16 cellular contexts compared by ENCODE assay signal in genomic region chr11:18865261-18865660, GRCh38.
DNase-seq lines count a peak whose midpoint lies in the region; ATAC-seq and TF ChIP-seq lines count a peak whose summit lies in the region.
"Had no signal": no experiment of that assay in that cellular context is flagged by ENCODE, and none has a peak within 500 bp of the region (broad histone marks: within the 10 kb centered on the region; RNA-seq: fewer than 3 reads in every experiment).

No MANE protein-coding gene starts in this region.

- H3K4me3 Mint-ChIP-seq in GM23338 (peak overlapping the region; percentile 54; the same call in 2 of the 3 replicates), neural progenitor cell (no peak overlapping the region)
- H3K4me3 Mint-ChIP-seq in activated CD8-positive, alpha-beta T cell treated with anti-CD3 and anti-CD28 coated beads, Interleukin-2, amount 10 ng/mL, durations not matched to agents 7 days and 5 days = no peak overlapping the region
- H3K4me3 Mint-ChIP-seq: CD14-positive monocyte; CD4-positive, alpha-beta memory T cell had no signal

- peak overlapping the region; percentile 61 for H3K4me2 ChIP-seq in GM23338
- peak overlapping the region; percentile 57 for H3K4me2 ChIP-seq in neural progenitor cell
- H3K4me2 ChIP-seq: BLaER1 had no signal

- H3K4me3 ChIP-seq in GM23338 (peak overlapping the region; percentile 34; the same call in 1 of the 2 replicates), HUES64 (ENCODE audit: low read length) (peak overlapping the region; percentile 31; the same call in 1 of the 2 replicates), left lung (no peak overlapping the region), neural progenitor cell (no peak overlapping the region), MG63 (no peak overlapping the region)
- H3K4me3 ChIP-seq: BLaER1, GM23248 had no signal

- POLR2A ChIA-PET in activated CD8-positive, alpha-beta T cell treated with anti-CD3 and anti-CD28 coated beads, Interleukin-2, amount 10 ng/mL, durations not matched to agents 7 days and 5 days (lab: Charles Lee) = no interaction called here

- H3K27ac ChIP-seq in GM23338 (ENCODE audit: low read depth) (peak overlapping the region; percentile 57), HUES64 (ENCODE audit: low read depth, low read length) (peak overlapping the region; percentile 72; the same call in 1 of the 2 replicates), left lung (no peak overlapping the region), neural progenitor cell (peak overlapping the region; percentile 38)
- H3K27ac ChIP-seq: BLaER1, GM23248 had no signal

- H3K79me2 ChIP-seq in GM23338 (replicated peaks; ENCODE audit: insufficient read depth) (no peaks in the 10 kb centered on the region), neural progenitor cell (ENCODE audit: low read depth) (no peaks in the 10 kb centered on the region)

- H3K4me1 ChIP-seq in GM23338 (ENCODE audit: insufficient read depth) = peaks cover 25% of the 10 kb centered on the region
- peaks cover 23% of the 10 kb centered on the region for H3K4me1 ChIP-seq in HUES64 (ENCODE audit: insufficient read depth, low read length)
- H3K4me1 ChIP-seq in left lung = no peaks in the 10 kb centered on the region
- H3K4me1 ChIP-seq in neural progenitor cell = peaks cover 14% of the 10 kb centered on the region
- H3K4me1 ChIP-seq: BLaER1 had no signal

- 88% methylated on average over 3 of the region's 3 CpGs for WGBS in HUES64

- H4K20me1 ChIP-seq in GM23338 (replicated peaks; ENCODE audit: insufficient read depth) (no peaks in the 10 kb centered on the region), neural progenitor cell (ENCODE audit: low read depth) (no peaks in the 10 kb centered on the region)
- H4K20me1 ChIP-seq: BLaER1 had no signal

- H3F3A ChIP-seq in GM23338 (replicated peaks; ENCODE audit: low read depth) (no peaks in the 10 kb centered on the region), neural progenitor cell (ENCODE audit: low read depth) (peaks cover 5% of the 10 kb centered on the region)

- peaks cover 4% of the 10 kb centered on the region; the same call in 2 of the 3 replicates for H3K9me3 Mint-ChIP-seq in GM23338
- no peaks in the 10 kb centered on the region for H3K9me3 Mint-ChIP-seq in neural progenitor cell
- H3K9me3 Mint-ChIP-seq in activated CD8-positive, alpha-beta T cell treated with anti-CD3 and anti-CD28 coated beads, Interleukin-2, amount 10 ng/mL, durations not matched to agents 7 days and 5 days (ENCODE audit: insufficient read depth) = no peaks in the 10 kb centered on the region

- H3K36me3 ChIP-seq in GM23338 (ENCODE audit: insufficient read depth) (no peaks in the 10 kb centered on the region), HUES64 (ENCODE audit: insufficient read depth, low read length) (no peaks in the 10 kb centered on the region), left lung (no peaks in the 10 kb centered on the region), neural progenitor cell (no peaks in the 10 kb centered on the region), MG63 (no peaks in the 10 kb centered on the region)
- H3K36me3 ChIP-seq: BLaER1 had no signal

- H2AFZ ChIP-seq in GM23338 = peak overlapping the region; percentile 0; the same call in 1 of the 2 replicates
- no peak overlapping the region for H2AFZ ChIP-seq in neural progenitor cell (replicated peaks)
- H2AFZ ChIP-seq: GM23248 had no signal

- CTCF ChIA-PET in activated CD8-positive, alpha-beta T cell treated with anti-CD3 and anti-CD28 coated beads, Interleukin-2, amount 10 ng/mL, durations not matched to agents 7 days and 5 days (lab: Charles Lee) = no interaction called here

- H3K36me3 Mint-ChIP-seq in GM23338 (ENCODE audit: low read depth) = no peaks in the 10 kb centered on the region; the same call in 2 of the 3 replicates
- H3K36me3 Mint-ChIP-seq in neural progenitor cell = no peaks in the 10 kb centered on the region
- H3K36me3 Mint-ChIP-seq in activated CD8-positive, alpha-beta T cell treated with anti-CD3 and anti-CD28 coated beads, Interleukin-2, amount 10 ng/mL, durations not matched to agents 7 days and 5 days (ENCODE audit: low read depth) = no peaks in the 10 kb centered on the region
- H3K36me3 Mint-ChIP-seq: CD14-positive monocyte; CD4-positive, alpha-beta memory T cell had no signal

- H3K9me3 ChIP-seq in HUES64 (ENCODE audit: insufficient read depth, low read depth, low read length) = no peaks in the 10 kb centered on the region
- H3K9me3 ChIP-seq in left lung = no peaks in the 10 kb centered on the region
- no peaks in the 10 kb centered on the region for H3K9me3 ChIP-seq in neural progenitor cell (ENCODE audit: low read depth)
- no peaks in the 10 kb centered on the region for H3K9me3 ChIP-seq in MG63

- intact Hi-C loops in left lung (cut with DNase I) = no loop called here

- TF ChIP-seq CTCF in GM23338 (conservative IDR thresholded peaks at IDR 0.05; ENCODE audit: low read depth in 2 of 2) (no peak), left lung (IDR thresholded peaks at IDR 0.05) (no peak), neural progenitor cell (IDR thresholded peaks at IDR 0.05) (no peak)

- H3K27me3 ChIP-seq in GM23338 (ENCODE audit: insufficient read depth) = no peaks in the 10 kb centered on the region
- no peaks in the 10 kb centered on the region for H3K27me3 ChIP-seq in HUES64 (ENCODE audit: insufficient read depth, low read length)
- H3K27me3 ChIP-seq in left lung = no peaks in the 10 kb centered on the region
- H3K27me3 ChIP-seq in neural progenitor cell = no peaks in the 10 kb centered on the region
- no peaks in the 10 kb centered on the region; the same call in 1 of the 2 replicates for H3K27me3 ChIP-seq in MG63
- H3K27me3 ChIP-seq: BLaER1 had no signal

- H3K27me3 Mint-ChIP-seq in GM23338 (ENCODE audit: insufficient read depth, low read depth, poor library complexity) = no peaks in the 10 kb centered on the region
- peaks cover 2% of the 10 kb centered on the region for H3K27me3 Mint-ChIP-seq in neural progenitor cell (ENCODE audit: insufficient read depth, low read depth)
- peaks cover 13% of the 10 kb centered on the region for H3K27me3 Mint-ChIP-seq in activated CD8-positive, alpha-beta T cell treated with anti-CD3 and anti-CD28 coated beads, Interleukin-2, amount 10 ng/mL, durations not matched to agents 7 days and 5 days (ENCODE audit: low read depth)

- H3K4me1 Mint-ChIP-seq in GM23338 (peaks cover 31% of the 10 kb centered on the region), neural progenitor cell (no peaks in the 10 kb centered on the region)
- H3K4me1 Mint-ChIP-seq in activated CD8-positive, alpha-beta T cell treated with anti-CD3 and anti-CD28 coated beads, Interleukin-2, amount 10 ng/mL, durations not matched to agents 7 days and 5 days (ENCODE audit: low read depth) = no peaks in the 10 kb centered on the region
- H3K4me1 Mint-ChIP-seq: CD14-positive monocyte; CD4-positive, alpha-beta memory T cell had no signal

- DNase-seq in GM23338 (ENCODE audit: low spot score) (no peak), left lung (no peak), neural progenitor cell (ENCODE audit: low spot score) (no peak), COLO668 (lab: John Stamatoyannopoulos, UW; ENCODE audit: unreplicated experiment) (no peak), DMS79 (lab: John Stamatoyannopoulos, UW) (no peak), MG63 (no peak)
- no peak for DNase-seq in activated CD8-positive, alpha-beta T cell treated with anti-CD3 and anti-CD28 coated beads, Interleukin-2, amount 10 ng/mL, durations not matched to agents 7 days and 5 days
- DNase-seq: 8988T; Calu3; CD4-positive, alpha-beta memory T cell; DMS 273 treated with DMSO at 0.1 percent for 48 hours; DMS53; GM23248 had no signal

- H3K27ac Mint-ChIP-seq in GM23338 (peak overlapping the region; percentile 37; the same call in 1 of the 2 replicates), neural progenitor cell (no peak overlapping the region)
- H3K27ac Mint-ChIP-seq in activated CD8-positive, alpha-beta T cell treated with anti-CD3 and anti-CD28 coated beads, Interleukin-2, amount 10 ng/mL, durations not matched to agents 7 days and 5 days = no peak overlapping the region
- H3K27ac Mint-ChIP-seq: CD14-positive monocyte; CD4-positive, alpha-beta memory T cell had no signal

- no peak; the same call in 2 of the 3 replicates for ATAC-seq in GM23338
- peak; percentile 95 for ATAC-seq in left lung
- no peak for ATAC-seq in activated CD8-positive, alpha-beta T cell treated with anti-CD3 and anti-CD28 coated beads, Interleukin-2, amount 10 ng/mL, durations not matched to agents 7 days and 5 days

- H3K9ac ChIP-seq in HUES64 (ENCODE audit: low read depth, low read length) (peak overlapping the region; percentile 21; the same call in 1 of the 2 replicates), neural progenitor cell (no peak overlapping the region)
- H3K9ac ChIP-seq: BLaER1, GM23248 had no signal

- H3K9me2 ChIP-seq in GM23338 (ENCODE audit: insufficient read depth) = peaks cover 25% of the 10 kb centered on the region; the same call in 1 of the 2 replicates

TF ChIP-seq in GM23338, 12 proteins besides CTCF, POLR2A, EP300 and RAD21 (continues in another document):
- TF ChIP-seq JUNB (IDR thresholded peaks at IDR 0.05; ENCODE audit: unreplicated experiment) (no peak), EZH2phosphoT487 (IDR thresholded peaks at IDR 0.05; ENCODE audit: unreplicated experiment) (no peak), STAT1 (IDR thresholded peaks at IDR 0.05; ENCODE audit: unreplicated experiment) (no peak), ZNF331 (CRISPR knock-in tag; IDR thresholded peaks at IDR 0.05; ENCODE audit: low read depth) (no peak), REST (IDR thresholded peaks at IDR 0.05; ENCODE audit: unreplicated experiment) (no peak)

Comparison
In these comparisons a context has a peak if more than half of its experiments do, and no peak if none do; other contexts are left out.
1. H3K27ac ChIP-seq: peak in GM23338 (single experiment), HUES64 (single experiment) and neural progenitor cell (single experiment); none in left lung (0 of 2).
2. H3K4me3 ChIP-seq: peak in GM23338 (single experiment) and HUES64 (single experiment); none in left lung (0 of 2), neural progenitor cell (single experiment) and MG63 (single experiment).